ENCODE assay signal across 8 cellular contexts in genomic region chr3:190586631-190587000, GRCh38.
DNase-seq lines count a peak whose midpoint lies in the region; ATAC-seq and TF ChIP-seq lines count a peak whose summit lies in the region.

No MANE protein-coding gene starts in this region.

- no peak for TF ChIP-seq CTCF in AG04450 (IDR thresholded peaks at IDR 0.05; ENCODE audit: low read depth, low read length)

- CTCF ChIA-PET in AG04450 (lab: Charles Lee) = no interaction called here
- CTCF ChIA-PET in activated CD8-positive, alpha-beta T cell treated with anti-CD3 and anti-CD28 coated beads, Interleukin-2, amount 10 ng/mL, durations not matched to agents 7 days and 5 days (lab: Charles Lee) = interaction anchor here (1.0 to 1.9 kb wide), 3 partner anchors 19 to 110 kb away, joined by 3 to 7 read pairs (median 6); no protein-coding TSS in a partner anchor

- peak overlapping the region; percentile 57 for H3K27ac ChIP-seq in AG04450 (ENCODE audit: low read depth, low read length)

- ATAC-seq in GM19025 (IDR thresholded peaks at IDR 0.05; ENCODE audit: low read depth, unreplicated experiment) (peak; percentile 84), HG03442 (IDR thresholded peaks at IDR 0.05; ENCODE audit: unreplicated experiment) (peak; percentile 67)
- ATAC-seq in activated CD8-positive, alpha-beta T cell treated with anti-CD3 and anti-CD28 coated beads, Interleukin-2, amount 10 ng/mL, durations not matched to agents 7 days and 5 days = peak; percentile 74

- peak overlapping the region; percentile 38 for H3K4me3 Mint-ChIP-seq in activated CD8-positive, alpha-beta T cell treated with anti-CD3 and anti-CD28 coated beads, Interleukin-2, amount 10 ng/mL, durations not matched to agents 7 days and 5 days

- no peak overlapping the region for H3K4me3 ChIP-seq in AG04450 (ENCODE audit: low read depth, low read length)

- no peaks in the 10 kb centered on the region for H3K9me3 ChIP-seq in AG04450 (ENCODE audit: control insufficient read depth, insufficient read depth, low read length)

- H3K36me3 Mint-ChIP-seq in activated CD8-positive, alpha-beta T cell treated with anti-CD3 and anti-CD28 coated beads, Interleukin-2, amount 10 ng/mL, durations not matched to agents 7 days and 5 days (ENCODE audit: low read depth) = peaks cover 10% of the 10 kb centered on the region

- no peaks in the 10 kb centered on the region for H3K27me3 ChIP-seq in AG04450 (ENCODE audit: control insufficient read depth, insufficient read depth, low read length)

- H3K4me1 Mint-ChIP-seq in activated CD8-positive, alpha-beta T cell treated with anti-CD3 and anti-CD28 coated beads, Interleukin-2, amount 10 ng/mL, durations not matched to agents 7 days and 5 days (ENCODE audit: low read depth) = peaks cover 25% of the 10 kb centered on the region

- H3K9me3 Mint-ChIP-seq in activated CD8-positive, alpha-beta T cell treated with anti-CD3 and anti-CD28 coated beads, Interleukin-2, amount 10 ng/mL, durations not matched to agents 7 days and 5 days (ENCODE audit: insufficient read depth) = no peaks in the 10 kb centered on the region

- no peaks in the 10 kb centered on the region for H3K27me3 Mint-ChIP-seq in activated CD8-positive, alpha-beta T cell treated with anti-CD3 and anti-CD28 coated beads, Interleukin-2, amount 10 ng/mL, durations not matched to agents 7 days and 5 days (ENCODE audit: low read depth)

- no peak for DNase-seq in AG04450 (ENCODE audit: low read depth, low spot score)
- peak; percentile 46 for DNase-seq in activated CD8-positive, alpha-beta T cell treated with anti-CD3 and anti-CD28 coated beads, Interleukin-2, amount 10 ng/mL, durations not matched to agents 7 days and 5 days
- peak; percentile 26 for DNase-seq in iPS-NIHi7 (ENCODE audit: extremely low spot score)
- no peak for DNase-seq in effector CD8-positive, alpha-beta T cell (lab: John Stamatoyannopoulos, UW)
- no peak for DNase-seq in KG1 (lab: John Stamatoyannopoulos, UW)
- no peak for DNase-seq in superior temporal gyrus (ENCODE audit: extremely low spot score)

- peak overlapping the region; percentile 72 for H3K27ac Mint-ChIP-seq in activated CD8-positive, alpha-beta T cell treated with anti-CD3 and anti-CD28 coated beads, Interleukin-2, amount 10 ng/mL, durations not matched to agents 7 days and 5 days

- POLR2A ChIA-PET in AG04450 (lab: Yijun Ruan, JAX) = interaction anchor here (0.6 kb wide), 1 partner anchor 583 kb away, joined by 8 read pairs; no protein-coding TSS in a partner anchor
- POLR2A ChIA-PET in activated CD8-positive, alpha-beta T cell treated with anti-CD3 and anti-CD28 coated beads, Interleukin-2, amount 10 ng/mL, durations not matched to agents 7 days and 5 days (lab: Charles Lee) = interaction anchor here (1.6 kb wide), 2 partner anchors 32 to 72 kb away, joined by 3 to 9 read pairs; no protein-coding TSS in a partner anchor

Comparison
In these comparisons a context has a peak if more than half of its experiments do, and no peak if none do; other contexts are left out.
1. DNase-seq: peak in activated CD8-positive, alpha-beta T cell treated with anti-CD3 and anti-CD28 coated beads, Interleukin-2, amount 10 ng/mL, durations not matched to agents 7 days and 5 days (single experiment) and iPS-NIHi7 (single experiment); none in AG04450 (single experiment), effector CD8-positive, alpha-beta T cell (single experiment), KG1 (single experiment) and superior temporal gyrus (single experiment).
2. Peak in every context shown above with its lines, with median percentiles within 50 percentile points of each other: ATAC-seq.